Comparison of ENCODE assay signal across 23 cellular contexts in the genomic region with DNA sequence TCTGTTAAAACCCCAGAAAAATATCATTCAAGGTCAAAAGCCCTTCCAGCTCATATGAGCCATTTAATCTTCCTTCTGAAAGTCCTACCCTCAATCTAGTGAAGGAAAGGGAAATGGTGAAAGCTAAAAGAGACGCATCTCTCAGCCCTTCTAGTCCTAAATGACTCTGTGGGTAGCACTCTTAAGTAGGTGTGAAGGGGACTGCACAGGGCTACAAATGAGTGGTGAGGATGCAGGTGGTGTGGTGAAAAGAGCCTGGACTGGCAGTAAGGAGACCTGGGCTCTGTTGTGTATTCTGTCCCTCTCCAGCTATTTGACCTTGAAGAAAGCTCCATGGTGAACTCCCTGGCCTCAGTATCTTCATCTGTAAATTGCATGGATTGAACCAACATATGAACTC.
DNase-seq lines count a peak whose midpoint lies in the region; ATAC-seq lines count a peak whose summit lies in the region.
"Had no signal": no experiment of that assay in that cellular context is flagged by ENCODE, and none has a peak within 500 bp of the region (broad histone marks: within the 10 kb centered on the region; RNA-seq: fewer than 3 reads in every experiment).

No MANE protein-coding gene starts in this region.

- peak; percentile 36 for ATAC-seq in activated CD4-positive, alpha-beta T cell treated with anti-CD3 and anti-CD28 coated beads for 36 hours
- ATAC-seq in effector memory CD8-positive, alpha-beta T cell (replicated peaks), result peak; percentile 76

- H3K4me3 Mint-ChIP-seq in activated CD4-positive, alpha-beta T cell treated with anti-CD3 and anti-CD28 coated beads for 36 hours, result no peak overlapping the region
- peak overlapping the region in 1 of 2 donors; percentile 45 for H3K4me3 Mint-ChIP-seq in effector memory CD8-positive, alpha-beta T cell

- intact Hi-C loops in activated CD4-positive, alpha-beta T cell treated with anti-CD3 and anti-CD28 coated beads for 36 hours (cut with DNase I, micrococcal nuclease), result no loop called here

- no peaks in the 10 kb centered on the region for H3K9me3 Mint-ChIP-seq in activated CD4-positive, alpha-beta T cell treated with anti-CD3 and anti-CD28 coated beads for 36 hours (ENCODE audit: low read depth)
- no peaks in the 10 kb centered on the region for H3K9me3 Mint-ChIP-seq in effector memory CD8-positive, alpha-beta T cell
- H3K9me3 Mint-ChIP-seq: CD4-positive, CD25-positive, alpha-beta regulatory T cell had no signal

- POLR2A ChIA-PET in activated CD4-positive, alpha-beta T cell treated with anti-CD3 and anti-CD28 coated beads for 36 hours (lab: Charles Lee), result no interaction called here

- H3K4me1 Mint-ChIP-seq in activated CD4-positive, alpha-beta T cell treated with anti-CD3 and anti-CD28 coated beads for 36 hours, result peaks cover 14% of the 10 kb centered on the region
- H3K4me1 Mint-ChIP-seq in effector memory CD8-positive, alpha-beta T cell (ENCODE audit: low read depth in 2 of 2), result peaks cover 8 to 13% of the 10 kb centered on the region in 2 donors
- H3K4me1 Mint-ChIP-seq: CD4-positive, CD25-positive, alpha-beta regulatory T cell had no signal

- H3K36me3 Mint-ChIP-seq in activated CD4-positive, alpha-beta T cell treated with anti-CD3 and anti-CD28 coated beads for 36 hours (ENCODE audit: low read depth), result no peaks in the 10 kb centered on the region
- no peaks in the 10 kb centered on the region for H3K36me3 Mint-ChIP-seq in effector memory CD8-positive, alpha-beta T cell (ENCODE audit: insufficient read depth)
- H3K36me3 Mint-ChIP-seq: CD4-positive, CD25-positive, alpha-beta regulatory T cell had no signal

- no peak for DNase-seq in activated CD4-positive, alpha-beta T cell treated with anti-CD3 and anti-CD28 coated beads for 36 hours
- no peak for DNase-seq in activated CD4-positive, alpha-beta T cell treated with anti-CD3 and anti-CD28 coated beads, Interleukin-2, amount 50 U/mL, for 48 hours
- peak; percentile 1 for DNase-seq in stimulated activated CD4-positive, alpha-beta T cell treated with anti-CD3 and anti-CD28 coated beads, Interleukin-1b, Interleukin-23, amount 100 ng/mL, for 48 hours
- DNase-seq in stimulated activated CD4-positive, alpha-beta T cell treated with anti-CD3 and anti-CD28 coated beads, Interleukin-4, amount 100 ng/mL, for 1 hour, result no peak
- no peak for DNase-seq in effector memory CD8-positive, alpha-beta T cell
- DNase-seq in CD1c-positive myeloid dendritic cell (ENCODE audit: extremely low spot score) (no peak), HUDEP-2 (lab: John Stamatoyannopoulos, UW; ENCODE audit: unreplicated experiment in 76 of 76) (no peak)
- DNase-seq in activated effector memory CD4-positive, alpha-beta T cell treated with anti-CD3 and anti-CD28 coated beads, Interleukin-2, amount 50 U/mL, for 16 hours, result no peak
- DNase-seq: 8988T; CD4-positive, CD25-positive, alpha-beta regulatory T cell; GOT3; HCEC 1CT; IMR-90; KG1; MG63; NCI-H1105 treated with DMSO at 0.1 percent for 48 hours; NCI-H146; NCI-H2029; NCI-H446 treated with DMSO at 0.1 percent for 48 hours; NCI-H526; NCI-H82; Right ventricle myocardium superior; RPMI8226 had no signal

- no peaks in the 10 kb centered on the region for H3K27me3 Mint-ChIP-seq in activated CD4-positive, alpha-beta T cell treated with anti-CD3 and anti-CD28 coated beads for 36 hours
- no peaks in the 10 kb centered on the region for H3K27me3 Mint-ChIP-seq in effector memory CD8-positive, alpha-beta T cell
- H3K27me3 Mint-ChIP-seq: CD4-positive, CD25-positive, alpha-beta regulatory T cell had no signal

- no peak overlapping the region for H3K27ac Mint-ChIP-seq in activated CD4-positive, alpha-beta T cell treated with anti-CD3 and anti-CD28 coated beads for 36 hours
- H3K27ac Mint-ChIP-seq in effector memory CD8-positive, alpha-beta T cell, result peak overlapping the region in 1 of 2 donors; percentile 87

- CTCF ChIA-PET in activated CD4-positive, alpha-beta T cell treated with anti-CD3 and anti-CD28 coated beads for 36 hours (lab: Charles Lee), result interaction anchor here (0.7 kb wide), 1 partner anchor 175 kb away, joined by 3 read pairs; no protein-coding TSS in a partner anchor
